In genomic region chr2:134433469-134433868, GRCh38 we compare ENCODE assay signal across 18 cellular contexts.
DNase-seq lines count a peak whose midpoint lies in the region; ATAC-seq, FAIRE-seq and TF ChIP-seq lines count a peak whose summit lies in the region.
"Had no signal": no experiment of that assay in that cellular context is flagged by ENCODE, and none has a peak within 500 bp of the region (broad histone marks: within the 10 kb centered on the region; RNA-seq: fewer than 3 reads in every experiment).

No MANE protein-coding gene starts in this region.

- H3K36me3 Mint-ChIP-seq in Caco-2 (ENCODE audit: insufficient read depth, unreplicated experiment), result peaks cover 12% of the 10 kb centered on the region
- peaks cover 40% of the 10 kb centered on the region for H3K36me3 Mint-ChIP-seq in progenitor cell of endocrine pancreas (ENCODE audit: insufficient read depth)

- ATAC-seq in HepG2 (no peak), HG02973 (IDR thresholded peaks at IDR 0.05; ENCODE audit: unreplicated experiment) (no peak)

- no peaks in the 10 kb centered on the region for H3K9me3 ChIP-seq in Caco-2
- no peaks in the 10 kb centered on the region for H3K9me3 ChIP-seq in HepG2 (ENCODE audit: low read length)
- H3K9me3 ChIP-seq: BLaER1 treated with 17β-estradiol and CSF1 and Interleukin-3, amounts not matched to agents 10 nM and 100 nM had no signal

- TF ChIP-seq EP300 in HepG2 (IDR thresholded peaks at IDR 0.05; ENCODE audit: low read depth in 2 of 2, low read length in 2 of 2) (no peak), HepG2 (CRISPR knock-in tag; IDR thresholded peaks at IDR 0.05; ENCODE audit: borderline replicate concordance) (no peak)

- H3K9me3 Mint-ChIP-seq in Caco-2 (ENCODE audit: unreplicated experiment) (no peaks in the 10 kb centered on the region), progenitor cell of endocrine pancreas (ENCODE audit: low read depth) (no peaks in the 10 kb centered on the region)
- H3K9me3 Mint-ChIP-seq: CD8-positive, alpha-beta memory T cell had no signal

- no peak for DNase-seq in Caco-2
- no peak for DNase-seq in caudate nucleus (lab: John Stamatoyannopoulos, UW)
- no peak for DNase-seq in HepG2 (ENCODE audit: low spot score)
- no peak for DNase-seq in progenitor cell of endocrine pancreas (ENCODE audit: low spot score, unreplicated experiment)
- no peak for DNase-seq in NK-92 (lab: John Stamatoyannopoulos, UW; ENCODE audit: unreplicated experiment)
- DNase-seq in effector CD4-positive, alpha-beta T cell, result no peak
- DNase-seq: CD8-positive, alpha-beta memory T cell; DMS 273 treated with DMSO at 0.1 percent for 48 hours; GM23248; HCEC 1CT; KBM-7; NCI-H146; NCI-H2081; NCI-H82 had no signal

- FAIRE-seq in HepG2 (lab: Jason Lieb, UNC), result no peak
- FAIRE-seq: A204.1, GM12892 had no signal

- no peaks in the 10 kb centered on the region for H3K27me3 ChIP-seq in Caco-2 (replicated peaks; ENCODE audit: control insufficient read depth, insufficient read depth, low read length)
- H3K27me3 ChIP-seq in HepG2 (ENCODE audit: control insufficient read depth in 1 of 2, insufficient read depth in 2 of 2, low read length in 2 of 2), result no peaks in the 10 kb centered on the region
- H3K27me3 ChIP-seq: BLaER1 treated with 17β-estradiol and CSF1 and Interleukin-3, amounts not matched to agents 10 nM and 100 nM had no signal

- intact Hi-C loops in Caco-2 (cut with micrococcal nuclease; ENCODE audit: unreplicated experiment) (no loop called here), HepG2 (cut with micrococcal nuclease; ENCODE audit: unreplicated experiment) (loop anchor here (2.0 to 5.0 kb wide), 2 partner anchors 17 to 316 kb away; no protein-coding TSS in a partner anchor)

- H3K4me3 ChIP-seq in Caco-2 (ENCODE audit: low read depth, low read length) (no peak overlapping the region), HepG2 (replicated peaks in 1 of 3; ENCODE audit: insufficient read depth in 1 of 3, low read depth in 2 of 3, low read length in 3 of 3) (no peak overlapping the region)
- H3K4me3 ChIP-seq: BLaER1 treated with 17β-estradiol and CSF1 and Interleukin-3, amounts not matched to agents 10 nM and 100 nM; GM23248 had no signal

- TF ChIP-seq RAD21 in HepG2 (CRISPR knock-in tag; IDR thresholded peaks at IDR 0.05), result no peak

- H4K20me1 ChIP-seq in HepG2 (ENCODE audit: insufficient read depth, low read length), result 0 out of 2 replicates have a peak, but pooled peaks cover 3% of the 10 kb centered on the region

- H3K36me3 ChIP-seq in Caco-2 (ENCODE audit: control insufficient read depth, insufficient read depth, low read length) (no peaks in the 10 kb centered on the region), HepG2 (replicated peaks in 1 of 2; ENCODE audit: control insufficient read depth in 1 of 2, insufficient read depth in 2 of 2, low read length in 2 of 2) (peaks cover 48 to 87% of the 10 kb centered on the region in 2 experiments)

- H3K27ac ChIP-seq in caudate nucleus (ENCODE audit: low read depth, low read length) (peak overlapping the region; percentile 1), HepG2 (ENCODE audit: extremely low read length, insufficient read depth, low read length) (peak overlapping the region; percentile 56)
- H3K27ac ChIP-seq: BLaER1 treated with 17β-estradiol and CSF1 and Interleukin-3, amounts not matched to agents 10 nM and 100 nM; GM23248 had no signal

- 65% methylated on average over 7 of the region's 7 CpGs for WGBS in HepG2 (ENCODE audit: low lambda C conversion rate)

- peak overlapping the region; percentile 25 for H3K4me3 Mint-ChIP-seq in Caco-2 (ENCODE audit: unreplicated experiment)
- peak overlapping the region; percentile 42 for H3K4me3 Mint-ChIP-seq in progenitor cell of endocrine pancreas (ENCODE audit: low read depth)
- H3K4me3 Mint-ChIP-seq: CD8-positive, alpha-beta memory T cell had no signal

- CTCF ChIA-PET in Caco-2 (lab: Charles Lee) (no interaction called here), HepG2 (lab: Yijun Ruan, JAX; ENCODE audit: low intra/inter-chr PET ratio, low total read pairs) (interaction anchor here (1.7 kb wide), 1 partner anchor 17 kb away, joined by 8 read pairs; no protein-coding TSS in a partner anchor)

- no peak for TF ChIP-seq CTCF in Caco-2 (IDR thresholded peaks at IDR 0.05; ENCODE audit: insufficient read depth in 1 of 2, low read depth in 1 of 2, low read length in 1 of 2, severe bottlenecking in 1 of 2, unreplicated experiment in 1 of 2)
- TF ChIP-seq CTCF in HepG2 (CRISPR knock-in tag; IDR thresholded peaks at IDR 0.05), result no peak
- TF ChIP-seq CTCF in progenitor cell of endocrine pancreas (IDR thresholded peaks at IDR 0.05; ENCODE audit: unreplicated experiment), result no peak

- BruUV-seq in Caco-2 (replicated peaks; lab: Mats Ljungman, UMichigan) (no TSS peak), HepG2 (replicated peaks; lab: Mats Ljungman, UMichigan) (no TSS peak)

- H3K79me2 ChIP-seq in HepG2 (ENCODE audit: insufficient read depth, low read length), result peaks cover 53% of the 10 kb centered on the region

- H3K27ac Mint-ChIP-seq in Caco-2 (ENCODE audit: unreplicated experiment) (peak overlapping the region; percentile 82), progenitor cell of endocrine pancreas (peak overlapping the region; percentile 97)

- H3K27me3 Mint-ChIP-seq in Caco-2 (ENCODE audit: insufficient read depth, unreplicated experiment), result no peaks in the 10 kb centered on the region
- H3K27me3 Mint-ChIP-seq in progenitor cell of endocrine pancreas, result no peaks in the 10 kb centered on the region

- H2AFZ ChIP-seq in HepG2 (ENCODE audit: low read length), result no peak overlapping the region
- H2AFZ ChIP-seq: GM23248 had no signal

- H3K9ac ChIP-seq in HepG2 (ENCODE audit: insufficient read depth, low read depth, low read length), result no peak overlapping the region; the same call in 1 of the 2 replicates
- H3K9ac ChIP-seq: BLaER1 treated with 17β-estradiol and CSF1 and Interleukin-3, amounts not matched to agents 10 nM and 100 nM; GM23248 had no signal

- peaks cover 31% of the 10 kb centered on the region for H3K4me1 ChIP-seq in Caco-2
- H3K4me1 ChIP-seq in HepG2 (ENCODE audit: insufficient read depth, low read length), result peaks cover 65% of the 10 kb centered on the region

- in situ Hi-C loops in HepG2 (cut with HindIII; ENCODE audit: extremely low pct_ligation_motif_present, low pct_unique_long_range_greater_than_20kb), result no loop called here

- H3K4me1 Mint-ChIP-seq in Caco-2 (ENCODE audit: low read depth, unreplicated experiment) (peaks cover 48% of the 10 kb centered on the region), progenitor cell of endocrine pancreas (ENCODE audit: low read depth) (peaks cover 49% of the 10 kb centered on the region)

- TF ChIP-seq POLR2A in HepG2 (IDR thresholded peaks at IDR 0.05; ENCODE audit: insufficient read depth in 1 of 2, low read depth in 2 of 2, low read length in 2 of 2), result no peak

- POLR2A ChIA-PET in Caco-2 (lab: Charles Lee) (no interaction called here), HepG2 (lab: Yijun Ruan, JAX) (interaction anchor here (0.9 to 4.3 kb wide), 2 partner anchors 18 to 22 kb away, joined by 3 to 26 read pairs; no protein-coding TSS in a partner anchor)

- peak overlapping the region; percentile 47; the same call in 1 of the 2 replicates for H3K4me2 ChIP-seq in HepG2 (ENCODE audit: low read depth, low read length)
- H3K4me2 ChIP-seq: BLaER1 treated with 17β-estradiol and CSF1 and Interleukin-3, amounts not matched to agents 10 nM and 100 nM had no signal

TF ChIP-seq in HepG2, 621 proteins besides CTCF, POLR2A, EP300 and RAD21 (continues in another document):
- TF ChIP-seq ZBTB38 (CRISPR knock-in tag; IDR thresholded peaks at IDR 0.05) (no peak), ZNF709 (CRISPR knock-in tag; IDR thresholded peaks at IDR 0.05) (0 out of 2 replicates have a peak, but pooled peaks have one; percentile 29), PATZ1 (CRISPR knock-in tag; IDR thresholded peaks at IDR 0.05) (0 out of 2 replicates have a peak, but pooled peaks have one; percentile 3), SOX5 (CRISPR knock-in tag; IDR thresholded peaks at IDR 0.05; ENCODE audit: borderline replicate concordance) (0 out of 2 replicates have a peak, but pooled peaks have one; percentile 15), KDM5A (IDR thresholded peaks at IDR 0.05; ENCODE audit: borderline replicate concordance, low read length) (no peak), ZBTB37 (CRISPR knock-in tag; IDR thresholded peaks at IDR 0.05) (peak; percentile 21; the same call in 1 of the 2 replicates)
